ENCODE assay signal across 11 cellular contexts in genomic region chr2:112534826-112535225, GRCh38.
"Had no signal": no experiment of that assay in that cellular context is flagged by ENCODE, and none has a peak within 500 bp of the region (broad histone marks: within the 10 kb centered on the region; RNA-seq: fewer than 3 reads in every experiment).

No MANE protein-coding gene starts in this region.

- H3K9ac ChIP-seq: GM23248 had no signal

- H3K27ac Mint-ChIP-seq: GM23338, HFFc6 had no signal

- H3K4me3 Mint-ChIP-seq: GM23338, H9, HFFc6 had no signal

- FAIRE-seq: H1, H54 had no signal

- DNase-seq: GM23248, GOT3, H7, H9, HCEC 1CT, HFFc6 had no signal

- H3K4me3 ChIP-seq: GM23248, GM23338, HAP-1 had no signal

- H2AFZ ChIP-seq: GM23248, GM23338 had no signal

- H3K4me1 Mint-ChIP-seq: GM23338, H9 had no signal

- H3K27ac ChIP-seq: GM23248 had no signal

- H3K9me3 ChIP-seq: HAP-1 had no signal

- H3K4me1 ChIP-seq: HAP-1 had no signal

- ATAC-seq: GM23338, HCT116 had no signal

- H3K9me3 Mint-ChIP-seq: GM23338, H9, HFFc6 had no signal

- H3K4me2 ChIP-seq: GM23338 had no signal
